ENCODE assay signal across 26 cellular contexts in genomic region chr20:33187491-33187890, GRCh38. TPM values are rescaled to one million over a fixed set of nuclear protein-coding genes. Genes with fewer than 3 reads are reported as not detected.
"Had no signal": no experiment of that assay in that cellular context is flagged by ENCODE, and none has a peak within 500 bp of the region (broad histone marks: within the 10 kb centered on the region; RNA-seq: fewer than 3 reads in every experiment).

No MANE protein-coding gene starts in this region.

- DNase-seq: colonic mucosa; cortex of kidney; effector CD8-positive, alpha-beta T cell; effector memory CD8-positive, alpha-beta T cell; endodermal cell; erythroblast; esophagus squamous epithelium; foreskin fibroblast; foreskin melanocyte; gastrocnemius medialis; glutamatergic neuron; head of caudate nucleus; heart right ventricle; hippocampal formation; left cardiac atrium; left lung; left ventricle myocardium superior; lower lobe of right lung; mesenchymal stem cell; mucosa of descending colon; naive B cell had no signal

- FAIRE-seq: endometrium, islet of Langerhans, keratinocyte had no signal

- H3K4me3 ChIP-seq: colonic mucosa, esophagus squamous epithelium, gastrocnemius medialis, heart right ventricle, left lung, lower lobe of right lung, mucosa of descending colon had no signal

- H3K36me3 ChIP-seq: colonic mucosa, esophagus squamous epithelium, gastrocnemius medialis, heart right ventricle, left lung, lower lobe of right lung had no signal

- H3K4me1 ChIP-seq: colonic mucosa, esophagus squamous epithelium, gastrocnemius medialis, heart right ventricle, lower lobe of right lung had no signal

- H3K9me3 ChIP-seq: colonic mucosa, esophagus squamous epithelium, lower lobe of right lung, mucosa of descending colon had no signal

- H3K27ac ChIP-seq: colonic mucosa, epithelial cell of prostate, esophagus squamous epithelium, gastrocnemius medialis, heart right ventricle, left lung, lower lobe of right lung had no signal

- ATAC-seq: effector memory CD8-positive, alpha-beta T cell; esophagus mucosa; gastrocnemius medialis; heart right ventricle; left cardiac atrium; left lung; left ventricle myocardium superior; lower lobe of right lung; mucosa of descending colon had no signal

- H3K27me3 ChIP-seq: colonic mucosa, left lung had no signal

RNA-seq across cellular contexts. Expression of gene BPIFA2, which starts 19.5 kb away (rescaled TPM):
- polyA plus RNA-seq: heart right ventricle, keratinocyte had no signal

RNA-seq across cellular contexts. Expression of gene BPIFA3, which starts 29.7 kb away (rescaled TPM):
- polyA plus RNA-seq: heart right ventricle, keratinocyte had no signal

RNA-seq across cellular contexts. Expression of gene BPIFA1, which starts 48.3 kb away (rescaled TPM):
- polyA plus RNA-seq: heart right ventricle, keratinocyte had no signal
